ENCODE assay signal across 23 cellular contexts in the genomic region with DNA sequence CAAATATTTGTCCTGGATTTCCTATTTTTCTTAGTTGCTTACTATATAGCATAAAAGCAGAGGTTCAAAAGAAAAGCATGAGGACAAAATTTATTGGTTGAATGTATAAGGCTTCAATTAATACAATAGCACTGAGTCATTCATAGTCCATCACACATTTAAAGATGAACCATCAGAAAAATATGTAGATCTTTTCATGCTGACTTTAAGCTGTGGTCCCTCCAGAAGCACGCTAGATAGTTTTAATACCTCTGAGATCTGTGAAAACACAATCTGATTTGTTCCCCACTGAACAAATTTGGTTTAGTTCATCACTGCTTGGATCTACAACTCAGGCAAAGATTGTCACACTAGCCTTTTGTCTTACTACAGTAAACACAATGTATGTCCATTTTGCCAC.
A peak's percentile ranks its signal among the peaks of the same experiment; 100 is the strongest.
DNase-seq lines count a peak whose midpoint lies in the region; ATAC-seq, FAIRE-seq and TF ChIP-seq lines count a peak whose summit lies in the region.
"Had no signal": no experiment of that assay in that cellular context is flagged by ENCODE, and none has a peak within 500 bp of the region (broad histone marks: within the 10 kb centered on the region; RNA-seq: fewer than 3 reads in every experiment).

No MANE protein-coding gene starts in this region.

- ATAC-seq in RWPE2 (ENCODE audit: low read depth) (peak; percentile 66; the same call in 2 of the 3 replicates), upper lobe of left lung (ENCODE audit: low FRiP score in 2 of 2) (no peak), GM21360 (IDR thresholded peaks at IDR 0.05; ENCODE audit: unreplicated experiment) (no peak), GM18519 (IDR thresholded peaks at IDR 0.05; ENCODE audit: low FRiP score, unreplicated experiment) (no peak)

- H3K27ac ChIP-seq in RWPE2 (ENCODE audit: poor library complexity, severe bottlenecking) (no peak overlapping the region), upper lobe of left lung (no peak overlapping the region)
- H3K27ac ChIP-seq: C4-2B, HL-60, PC-9, SJSA1 had no signal

- TF ChIP-seq CTCF in RWPE2 (IDR thresholded peaks at IDR 0.05; ENCODE audit: poor library complexity, severe bottlenecking) = no peak
- no peak for TF ChIP-seq CTCF in bronchial epithelial cell (IDR thresholded peaks at IDR 0.05; ENCODE audit: insufficient read depth, low read length, severe bottlenecking)
- TF ChIP-seq CTCF in upper lobe of left lung (IDR thresholded peaks at IDR 0.05) = no peak

- H3K9me3 ChIP-seq in RWPE2 (ENCODE audit: severe bottlenecking) = no peaks in the 10 kb centered on the region
- H3K9me3 ChIP-seq in upper lobe of left lung = peaks cover 0 to 4% (median 0%) of the 10 kb centered on the region in 4 donors
- H3K9me3 ChIP-seq: SJSA1 had no signal

- H3K4me3 ChIP-seq in RWPE2 (ENCODE audit: severe bottlenecking) (no peak overlapping the region), bronchial epithelial cell (ENCODE audit: low read depth, low read length) (no peak overlapping the region), upper lobe of left lung (no peak overlapping the region)
- H3K4me3 ChIP-seq: PC-9, SJSA1 had no signal

- no peak for FAIRE-seq in bronchial epithelial cell (lab: Jason Lieb, UNC)
- FAIRE-seq: D721Med had no signal

- WGBS in upper lobe of left lung, 2 donors = 62 to 68% methylated on average over 1 of the region's 1 CpG

- no peaks in the 10 kb centered on the region for H3K27me3 ChIP-seq in RWPE2 (ENCODE audit: insufficient read depth, poor library complexity, severe bottlenecking)
- no peaks in the 10 kb centered on the region for H3K27me3 ChIP-seq in bronchial epithelial cell (ENCODE audit: control insufficient read depth, insufficient read depth, low read length)
- H3K27me3 ChIP-seq in upper lobe of left lung = no peaks in the 10 kb centered on the region
- H3K27me3 ChIP-seq: SJSA1 had no signal

- no peak for TF ChIP-seq POLR2A in upper lobe of left lung (IDR thresholded peaks at IDR 0.05)

- H3K36me3 ChIP-seq in RWPE2 (ENCODE audit: low read depth) = no peaks in the 10 kb centered on the region
- H3K36me3 ChIP-seq in bronchial epithelial cell (ENCODE audit: control insufficient read depth, insufficient read depth, low read length) = no peaks in the 10 kb centered on the region
- H3K36me3 ChIP-seq in upper lobe of left lung = no peaks in the 10 kb centered on the region
- H3K36me3 ChIP-seq: SJSA1 had no signal

- H3K4me1 ChIP-seq in RWPE2 (ENCODE audit: insufficient read depth, poor library complexity, severe bottlenecking) (no peaks in the 10 kb centered on the region), upper lobe of left lung (no peaks in the 10 kb centered on the region)
- H3K4me1 ChIP-seq: SJSA1 had no signal

- TF ChIP-seq EP300 in upper lobe of left lung (IDR thresholded peaks at IDR 0.05) = no peak

- DNase-seq in HCEC 1CT = peak; percentile 33
- DNase-seq in RWPE2 (ENCODE audit: low spot score) = no peak
- peak; percentile 58 for DNase-seq in bronchial epithelial cell (ENCODE audit: low read depth)
- peak; percentile 26 for DNase-seq in iris pigment epithelial cell (ENCODE audit: low read depth)
- no peak for DNase-seq in upper lobe of left lung
- DNase-seq in cerebellar cortex (ENCODE audit: low spot score) = no peak
- DNase-seq: DND-41, GDM1, HFFc6, Karpas-422, MM.1S, NCI-H1092, NCI-H146, NCI-H2029 treated with DMSO at 0.1 percent for 48 hours, NCI-H2171, NCI-H526, PC-9 had no signal

Comparison
In these comparisons a context has a peak if more than half of its experiments do, and no peak if none do; other contexts are left out.
1. DNase-seq: peak in HCEC 1CT (single experiment), bronchial epithelial cell (single experiment) and iris pigment epithelial cell (single experiment); none in RWPE2 (single experiment), upper lobe of left lung (0 of 2) and cerebellar cortex (single experiment).